8 cellular contexts compared by ENCODE assay signal in genomic region chr19:39126593-39127187, GRCh38. TPM values are rescaled to one million over a fixed set of nuclear protein-coding genes. Genes with fewer than 3 reads are reported as not detected.
DNase-seq lines count a peak whose midpoint lies in the region; ATAC-seq, FAIRE-seq and TF ChIP-seq lines count a peak whose summit lies in the region.

No MANE protein-coding gene starts in this region.

- H3K27ac Mint-ChIP-seq in astrocyte (ENCODE audit: unreplicated experiment): peak overlapping the region; percentile 62

- H3K4me1 ChIP-seq in HUES48 (ENCODE audit: control insufficient read depth, insufficient read depth, low read length) (peaks cover 17% of the 10 kb centered on the region), astrocyte (ENCODE audit: insufficient read depth, low read length) (peaks cover 26% of the 10 kb centered on the region), thyroid gland (peaks cover 42 to 56% of the 10 kb centered on the region in 2 donors)

- 25 to 31% methylated on average over 13 to 18 of the region's 18 CpGs for WGBS in thyroid gland, 2 donors

- FAIRE-seq in astrocyte (lab: Jason Lieb, UNC): no peak

- H3K4me3 ChIP-seq in BJ (ENCODE audit: low read depth, low read length) (peak overlapping the region; percentile 93), HUES48 (ENCODE audit: low read depth, low read length) (peak overlapping the region; percentile 87), astrocyte (ENCODE audit: insufficient read depth, low read depth, low read length) (peak overlapping the region; percentile 79), thyroid gland (replicated peaks in 1 of 3) (peak overlapping the region in 1 of 3 donors; percentile 82)

- H3K9me3 Mint-ChIP-seq in astrocyte (ENCODE audit: unreplicated experiment): peaks cover 1% of the 10 kb centered on the region

- H3K36me3 ChIP-seq in BJ (ENCODE audit: control insufficient read depth, insufficient read depth, low read length) (no peaks in the 10 kb centered on the region), HUES48 (ENCODE audit: control insufficient read depth, insufficient read depth, low read length) (no peaks in the 10 kb centered on the region; the same call in 1 of the 2 replicates), astrocyte (ENCODE audit: insufficient read depth, low read length) (no peaks in the 10 kb centered on the region), thyroid gland (no peaks in the 10 kb centered on the region)

- no peak overlapping the region for H2AFZ ChIP-seq in astrocyte (ENCODE audit: low read depth, low read length)

- peaks cover 59% of the 10 kb centered on the region for H3K79me2 ChIP-seq in astrocyte (ENCODE audit: insufficient read depth, low read length)

- POLR2A ChIA-PET in BJ (lab: Charles Lee): interaction anchor here (0.5 kb wide), 1 partner anchor 286 kb away, joined by 4 read pairs; the partner anchor contains the start of gene PLEKHG2

- CTCF ChIA-PET in BJ (lab: Yijun Ruan, JAX): interaction anchor here (1.3 to 1.7 kb wide), 2 partner anchors 26 to 60 kb away, joined by 4 to 5 read pairs; no protein-coding TSS in a partner anchor

- H3K4me3 Mint-ChIP-seq in astrocyte (ENCODE audit: unreplicated experiment): peak overlapping the region; percentile 98

- H3K4me1 Mint-ChIP-seq in astrocyte (ENCODE audit: low read depth, unreplicated experiment): peaks cover 31% of the 10 kb centered on the region

- peak; percentile 64 for ATAC-seq in left lobe of liver
- ATAC-seq in HG02610 (IDR thresholded peaks at IDR 0.05; ENCODE audit: unreplicated experiment): no peak

- H3K9ac ChIP-seq in HUES48 (ENCODE audit: low read depth, low read length): no peak overlapping the region
- H3K9ac ChIP-seq in astrocyte (ENCODE audit: low read length): peak overlapping the region; percentile 86

- no peaks in the 10 kb centered on the region for H3K9me3 ChIP-seq in HUES48 (ENCODE audit: control insufficient read depth, insufficient read depth, low read length)
- H3K9me3 ChIP-seq in astrocyte (ENCODE audit: insufficient read depth, low read depth, low read length): no peaks in the 10 kb centered on the region
- no peaks in the 10 kb centered on the region for H3K9me3 ChIP-seq in thyroid gland

- intact Hi-C loops in thyroid gland (cut with DNase I): loop anchor here (5.0 kb wide), 2 partner anchors 46 to 61 kb away; no protein-coding TSS in a partner anchor

- no peaks in the 10 kb centered on the region for H3K36me3 Mint-ChIP-seq in astrocyte (ENCODE audit: low read depth, unreplicated experiment)

- no peak overlapping the region for H3K27ac ChIP-seq in HUES48 (ENCODE audit: low read depth, low read length)
- no peak overlapping the region for H3K27ac ChIP-seq in astrocyte (ENCODE audit: low read depth, low read length)
- H3K27ac ChIP-seq in thyroid gland: peak overlapping the region in 2 of 3 donors; percentile 22 to 53

- no peak for TF ChIP-seq CTCF in BJ (IDR thresholded peaks at IDR 0.05; ENCODE audit: insufficient read depth, low read depth, low read length)
- no peak for TF ChIP-seq CTCF in astrocyte (IDR thresholded peaks at IDR 0.05; ENCODE audit: insufficient read depth, low read depth, low read length)
- TF ChIP-seq CTCF in thyroid gland (IDR thresholded peaks at IDR 0.05): no peak

- no peaks in the 10 kb centered on the region for H3K27me3 Mint-ChIP-seq in astrocyte (ENCODE audit: low read depth, unreplicated experiment)

- peaks cover 45% of the 10 kb centered on the region for H4K20me1 ChIP-seq in astrocyte (ENCODE audit: insufficient read depth, low read length)

- peak overlapping the region; percentile 99 for H3K4me2 ChIP-seq in astrocyte (ENCODE audit: low read length)

- no peak for TF ChIP-seq POLR2A in thyroid gland (IDR thresholded peaks at IDR 0.05)

- H3K27me3 ChIP-seq in BJ (ENCODE audit: control insufficient read depth, insufficient read depth, low read length): no peaks in the 10 kb centered on the region
- H3K27me3 ChIP-seq in HUES48 (ENCODE audit: control insufficient read depth, insufficient read depth, low read length): no peaks in the 10 kb centered on the region
- H3K27me3 ChIP-seq in astrocyte (ENCODE audit: insufficient read depth, low read length): no peaks in the 10 kb centered on the region
- no peaks in the 10 kb centered on the region for H3K27me3 ChIP-seq in thyroid gland

- DNase-seq in BJ (ENCODE audit: low read depth) (no peak), astrocyte (ENCODE audit: low read depth) (peak; percentile 24), left lobe of liver (ENCODE audit: low spot score) (peak; percentile 89), thyroid gland (no peak), activated gamma-delta T cell (lab: John Stamatoyannopoulos, UW) (no peak)
- DNase-seq in effector CD4-positive, alpha-beta T cell: no peak

RNA-seq across cellular contexts. Expression of gene PAK4, which starts 1.1 kb away (rescaled TPM):
- 10.2 and 19.6 TPM in 2 replicates for polyA plus RNA-seq in BJ (2011; rRNA removed)
- polyA minus RNA-seq in BJ (2011; rRNA and poly(A)+ RNA removed): 17.9 and 24.7 TPM in 2 replicates
- total RNA-seq in astrocyte (48.0 and 51.1 TPM in 2 replicates), left lobe of liver (19.4 TPM), thyroid gland (10 to 100 TPM; 12.4 to 24.9 (median 23.2) TPM)

RNA-seq across cellular contexts. Expression of gene ACP7, which starts 42.5 kb away (rescaled TPM):
- not detected in 2 replicates for polyA plus RNA-seq in BJ (2011; rRNA removed)
- not detected in 2 replicates for polyA minus RNA-seq in BJ (2011; rRNA and poly(A)+ RNA removed)
- total RNA-seq in astrocyte (not detected in 2 replicates), left lobe of liver (not detected), thyroid gland (under 1 TPM in 1 of 4 donors, not detected in 3; 0.22 TPM)

Comparison
In these comparisons a context has a peak if more than half of its experiments do, and no peak if none do; other contexts are left out.
1. DNase-seq: peak in astrocyte (single experiment) and left lobe of liver (single experiment); none in BJ (single experiment), thyroid gland (0 of 2), activated gamma-delta T cell (single experiment) and effector CD4-positive, alpha-beta T cell (single experiment).
2. H3K27ac ChIP-seq: peak in thyroid gland (2 of 3); none in HUES48 (single experiment) and astrocyte (single experiment).